9 cellular contexts compared by ENCODE assay signal in the genomic region with DNA sequence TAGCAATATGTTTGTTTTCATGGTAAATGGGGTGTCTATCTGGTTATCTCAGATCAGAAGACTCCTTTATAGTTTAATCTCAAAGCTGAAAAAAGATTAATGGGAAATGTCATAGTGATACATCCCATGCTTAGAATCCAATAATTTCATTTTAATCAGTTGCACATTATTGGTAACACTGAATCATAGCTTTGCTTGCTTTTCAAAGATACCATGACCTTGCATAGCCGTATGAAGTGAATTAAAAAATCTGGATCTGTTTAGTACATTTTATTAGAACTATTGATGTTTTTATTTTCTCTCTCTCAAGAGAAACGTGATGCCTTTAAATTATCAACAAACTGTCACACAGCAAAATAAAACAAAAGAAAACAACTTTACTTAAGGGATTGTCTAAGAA.
"Had no signal": no experiment of that assay in that cellular context is flagged by ENCODE, and none has a peak within 500 bp of the region (broad histone marks: within the 10 kb centered on the region; RNA-seq: fewer than 3 reads in every experiment).

No MANE protein-coding gene starts in this region.

- H3K4me3 ChIP-seq: GM23338 had no signal

- H2AFZ ChIP-seq: GM23338 had no signal

- H3K27ac ChIP-seq: HL-60, KMS-11 had no signal

- DNase-seq: H9, HCEC 1CT, KBM-7 had no signal

- FAIRE-seq: H1, H54, HepG2 had no signal

- ATAC-seq: GM23338, HepG2 had no signal

- H3K4me2 ChIP-seq: GM23338, KMS-11 had no signal

- H3K9ac ChIP-seq: KMS-11 had no signal
